Comparison of ENCODE assay signal across 1 cellular context in the genomic region with DNA sequence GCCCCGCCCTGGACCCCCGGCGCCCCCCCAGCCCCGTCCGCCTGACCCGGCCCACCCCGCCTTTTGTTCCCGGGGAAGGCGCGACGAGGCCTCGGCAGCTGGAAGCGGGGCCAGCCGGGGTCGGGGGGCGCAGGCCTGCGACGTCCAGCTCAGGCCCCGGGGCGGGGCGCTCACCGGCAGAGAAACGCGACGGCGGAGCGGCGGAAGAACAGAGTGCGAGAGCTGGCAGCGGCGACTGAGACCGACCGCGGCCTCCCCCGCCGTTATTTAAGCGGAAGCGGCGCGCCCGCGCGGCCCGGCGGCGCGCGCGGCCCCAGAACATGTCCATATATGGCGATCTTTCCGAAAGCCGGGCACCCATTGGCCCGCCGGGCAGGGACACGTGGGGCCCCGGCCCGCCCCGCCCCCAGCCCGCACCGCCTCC.
TF ChIP-seq lines count a peak whose summit lies in the region.

Gene ACTG1, minus strand, starts transcription at position 240 of the 424 bp plus-strand sequence. CDS start 445 bp downstream, outside the sequence.

TF ChIP-seq in HepG2, 621 proteins besides CTCF, POLR2A, EP300 and RAD21 (continued from another document):
- TF ChIP-seq ZNF142 (CRISPR knock-in tag; IDR thresholded peaks at IDR 0.05) (peak; percentile 94), ZNF589 (CRISPR knock-in tag; conservative IDR thresholded peaks at IDR 0.05) (peak; percentile 10; the same call in 1 of the 2 replicates), ZNF225 (CRISPR knock-in tag; IDR thresholded peaks at IDR 0.05) (no peak; the same call in none of the 2 replicates), ZNF577 (CRISPR knock-in tag; IDR thresholded peaks at IDR 0.05; ENCODE audit: borderline replicate concordance, low read depth) (no peak), ZNF446 (CRISPR knock-in tag; IDR thresholded peaks at IDR 0.05) (peak; percentile 98), ZNF616 (CRISPR knock-in tag; IDR thresholded peaks at IDR 0.05; ENCODE audit: low read depth) (peak; percentile 66; the same call in 1 of the 2 replicates), MXD3 (CRISPR knock-in tag; IDR thresholded peaks at IDR 0.05) (peak; percentile 75; the same call in 1 of the 2 replicates)
- TF ChIP-seq, protein P1, sequence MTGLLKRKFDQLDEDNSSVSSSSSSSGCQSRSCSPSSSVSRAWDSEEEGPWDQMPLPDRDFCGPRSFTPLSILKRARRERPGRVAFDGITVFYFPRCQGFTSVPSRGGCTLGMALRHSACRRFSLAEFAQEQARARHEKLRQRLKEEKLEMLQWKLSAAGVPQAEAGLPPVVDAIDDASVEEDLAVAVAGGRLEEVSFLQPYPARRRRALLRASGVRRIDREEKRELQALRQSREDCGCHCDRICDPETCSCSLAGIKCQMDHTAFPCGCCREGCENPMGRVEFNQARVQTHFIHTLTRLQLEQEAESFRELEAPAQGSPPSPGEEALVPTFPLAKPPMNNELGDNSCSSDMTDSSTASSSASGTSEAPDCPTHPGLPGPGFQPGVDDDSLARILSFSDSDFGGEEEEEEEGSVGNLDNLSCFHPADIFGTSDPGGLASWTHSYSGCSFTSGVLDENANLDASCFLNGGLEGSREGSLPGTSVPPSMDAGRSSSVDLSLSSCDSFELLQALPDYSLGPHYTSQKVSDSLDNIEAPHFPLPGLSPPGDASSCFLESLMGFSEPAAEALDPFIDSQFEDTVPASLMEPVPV (CRISPR knock-in tag; IDR thresholded peaks at IDR 0.05) = peak; percentile 60; the same call in 1 of the 2 replicates
